ENCODE assay signal across 9 cellular contexts in the genomic region with DNA sequence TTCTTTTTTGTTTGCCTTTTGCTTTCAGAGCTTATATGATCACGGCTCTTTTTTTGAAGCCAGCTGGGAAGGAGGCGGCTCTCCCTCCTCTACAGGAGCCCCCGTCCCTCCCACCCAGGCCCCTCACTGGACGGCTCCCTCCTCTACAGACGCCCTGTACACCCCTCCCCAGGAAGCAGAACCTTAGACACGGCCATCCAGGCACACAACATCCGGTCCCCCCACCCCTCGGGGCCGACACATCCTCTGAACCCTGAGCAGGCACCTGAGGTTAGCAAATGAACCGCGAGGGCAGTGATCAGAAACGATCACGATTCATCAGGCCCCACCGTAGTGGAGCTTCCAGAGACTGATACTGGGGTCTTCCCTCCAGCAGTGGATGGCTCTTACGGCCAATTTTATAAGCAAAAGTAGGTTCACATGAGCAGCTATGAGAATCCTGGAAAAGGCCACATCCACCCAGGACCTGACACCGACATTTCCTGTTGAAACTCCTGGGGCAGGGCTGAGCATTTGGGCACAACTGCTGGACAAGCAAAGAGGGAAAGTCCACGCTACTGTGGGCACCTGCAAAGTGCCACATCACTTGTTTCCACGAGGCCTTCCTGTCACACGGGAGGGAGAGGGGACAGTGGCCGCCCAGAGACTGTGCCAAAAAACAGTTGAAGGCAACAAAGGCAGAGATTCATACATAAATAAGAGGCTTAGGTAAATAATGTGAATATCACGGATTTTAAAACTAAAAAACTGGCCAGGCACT.
DNase-seq lines count a peak whose midpoint lies in the region; ATAC-seq and TF ChIP-seq lines count a peak whose summit lies in the region.
"Had no signal": no experiment of that assay in that cellular context is flagged by ENCODE, and none has a peak within 500 bp of the region (broad histone marks: within the 10 kb centered on the region; RNA-seq: fewer than 3 reads in every experiment).

No MANE protein-coding gene starts in this region.

- H3K4me1 ChIP-seq in psoas muscle (peaks cover 27% of the 10 kb centered on the region), right atrium auricular region (peaks cover 0 to 17% of the 10 kb centered on the region in 2 donors)

- H3K27me3 ChIP-seq in psoas muscle (ENCODE audit: insufficient read depth in 3 of 3, low read length in 2 of 3) (no peaks in the 10 kb centered on the region), right atrium auricular region (no peaks in the 10 kb centered on the region)
- H3K27me3 ChIP-seq: cardiac muscle cell had no signal

- ATAC-seq in HG02943 (IDR thresholded peaks at IDR 0.05; ENCODE audit: low read depth, unreplicated experiment) (peak; percentile 79), psoas muscle (no peak), left lobe of liver (no peak)
- peak; percentile 22 for ATAC-seq in activated CD4-positive, alpha-beta T cell treated with anti-CD3 and anti-CD28 coated beads for 36 hours

- H3K27me3 Mint-ChIP-seq in activated CD4-positive, alpha-beta T cell treated with anti-CD3 and anti-CD28 coated beads for 36 hours: no peaks in the 10 kb centered on the region
- peaks cover 0 to 11% (median 5%) of the 10 kb centered on the region in 3 donors for H3K27me3 Mint-ChIP-seq in immature natural killer cell (ENCODE audit: low read depth in 3 of 3)

- no peaks in the 10 kb centered on the region for H3K36me3 ChIP-seq in psoas muscle (ENCODE audit: insufficient read depth in 1 of 2, low read depth in 1 of 2)
- H3K36me3 ChIP-seq in right atrium auricular region: no peaks in the 10 kb centered on the region
- H3K36me3 ChIP-seq: cardiac muscle cell had no signal

- H3K9me3 Mint-ChIP-seq in activated CD4-positive, alpha-beta T cell treated with anti-CD3 and anti-CD28 coated beads for 36 hours (ENCODE audit: low read depth): peaks cover 10% of the 10 kb centered on the region
- no peaks in the 10 kb centered on the region for H3K9me3 Mint-ChIP-seq in immature natural killer cell

- POLR2A ChIA-PET in activated CD4-positive, alpha-beta T cell treated with anti-CD3 and anti-CD28 coated beads for 36 hours (lab: Charles Lee): interaction anchor here (0.7 to 1.4 kb wide), 2 partner anchors 9 to 186 kb away, joined by 3 to 7 read pairs; no protein-coding TSS in a partner anchor

- CTCF ChIA-PET in activated CD4-positive, alpha-beta T cell treated with anti-CD3 and anti-CD28 coated beads for 36 hours (lab: Charles Lee): interaction anchor here (0.5 to 4.4 kb wide), 6 partner anchors 9 to 179 kb away, joined by 3 to 27 read pairs (median 4); no protein-coding TSS in a partner anchor

- H3K4me3 ChIP-seq in psoas muscle (no peak overlapping the region), right atrium auricular region (no peak overlapping the region)
- H3K4me3 ChIP-seq: cardiac muscle cell had no signal

- H3K4me1 Mint-ChIP-seq in activated CD4-positive, alpha-beta T cell treated with anti-CD3 and anti-CD28 coated beads for 36 hours: peaks cover 93% of the 10 kb centered on the region
- peaks cover 82 to 89% of the 10 kb centered on the region in 2 donors for H3K4me1 Mint-ChIP-seq in immature natural killer cell

- TF ChIP-seq CTCF in psoas muscle (IDR thresholded peaks at IDR 0.05) (no peak), right atrium auricular region (IDR thresholded peaks at IDR 0.05) (no peak)

- peak; percentile 85 for DNase-seq in activated CD4-positive, alpha-beta T cell treated with anti-CD3 and anti-CD28 coated beads for 36 hours
- peak; percentile 73 to 74 (median 74) for DNase-seq in immature natural killer cell
- DNase-seq in LoVo (ENCODE audit: low spot score): no peak
- DNase-seq in psoas muscle: no peak
- no peak for DNase-seq in left lobe of liver (ENCODE audit: low spot score)
- no peak for DNase-seq in right atrium auricular region (ENCODE audit: low spot score)

- H3K4me3 Mint-ChIP-seq in activated CD4-positive, alpha-beta T cell treated with anti-CD3 and anti-CD28 coated beads for 36 hours: peak overlapping the region; percentile 74
- H3K4me3 Mint-ChIP-seq in immature natural killer cell: peak overlapping the region; percentile 74 to 91 (median 87)

- peak; percentile 49 for TF ChIP-seq POLR2A in GM15510 (IDR thresholded peaks at IDR 0.05; ENCODE audit: borderline replicate concordance, extremely low read depth, insufficient read length)

- intact Hi-C loops in activated CD4-positive, alpha-beta T cell treated with anti-CD3 and anti-CD28 coated beads for 36 hours (cut with DNase I, micrococcal nuclease): loop anchor here in 1 of 2 experiments (1.0 to 2.0 kb wide), 4 partner anchors 8 to 118 kb away; a partner anchor contains a TSS
- intact Hi-C loops in psoas muscle (cut with DNase I): loop anchor here (10.0 kb wide), 1 partner anchor 126 kb away; no protein-coding TSS in a partner anchor

- H3K27ac Mint-ChIP-seq in activated CD4-positive, alpha-beta T cell treated with anti-CD3 and anti-CD28 coated beads for 36 hours: peak overlapping the region; percentile 88
- peak overlapping the region; percentile 87 to 97 (median 95) for H3K27ac Mint-ChIP-seq in immature natural killer cell

- H3K36me3 Mint-ChIP-seq in activated CD4-positive, alpha-beta T cell treated with anti-CD3 and anti-CD28 coated beads for 36 hours (ENCODE audit: low read depth): peaks cover 77% of the 10 kb centered on the region
- peaks cover 0 to 4% (median 4%) of the 10 kb centered on the region in 3 donors for H3K36me3 Mint-ChIP-seq in immature natural killer cell

- WGBS in psoas muscle, 3 donors: 71 to 73% (median 73%) methylated on average over 21 of the region's 21 CpGs

- H3K27ac ChIP-seq in psoas muscle (no peak overlapping the region), right atrium auricular region (no peak overlapping the region)
- H3K27ac ChIP-seq: cardiac muscle cell had no signal

- H3K9me3 ChIP-seq in psoas muscle (no peaks in the 10 kb centered on the region), right atrium auricular region (no peaks in the 10 kb centered on the region)

Comparison
In these comparisons a context has a peak if more than half of its experiments do, and no peak if none do; other contexts are left out.
1. ATAC-seq: peak in HG02943 (single experiment) and activated CD4-positive, alpha-beta T cell treated with anti-CD3 and anti-CD28 coated beads for 36 hours (single experiment); none in psoas muscle (0 of 4) and left lobe of liver (single experiment).
2. DNase-seq: peak in activated CD4-positive, alpha-beta T cell treated with anti-CD3 and anti-CD28 coated beads for 36 hours (single experiment) and immature natural killer cell (3 of 3); none in LoVo (single experiment), psoas muscle (0 of 2), left lobe of liver (single experiment) and right atrium auricular region (single experiment).